ENCODE assay signal across 25 cellular contexts in the genomic region with DNA sequence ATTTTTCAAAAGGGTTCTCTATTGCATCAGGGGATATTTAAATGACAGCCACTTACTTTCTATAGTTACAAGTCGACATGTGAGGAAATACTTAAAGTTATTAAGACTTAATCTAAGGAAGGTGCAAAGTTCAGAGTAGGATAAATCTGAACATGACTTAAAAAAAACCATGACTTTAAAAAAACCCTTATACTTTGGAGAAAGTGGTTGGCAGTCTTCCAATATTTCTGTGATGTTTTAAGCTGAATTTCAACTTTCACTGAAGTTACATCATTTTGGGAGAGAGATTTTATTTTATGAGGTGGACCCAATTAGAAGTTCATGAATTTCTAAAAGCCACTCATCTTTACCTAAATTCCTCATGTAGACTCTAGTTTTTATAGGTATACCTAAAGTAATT. TPM values are rescaled to one million over a fixed set of nuclear protein-coding genes. Genes with fewer than 3 reads are reported as not detected.
"Had no signal": no experiment of that assay in that cellular context is flagged by ENCODE, and none has a peak within 500 bp of the region (broad histone marks: within the 10 kb centered on the region; RNA-seq: fewer than 3 reads in every experiment).

No MANE protein-coding gene starts in this region.

- DNase-seq: activated CD4-positive, CD25-positive, alpha-beta regulatory T cell treated with anti-CD3 and anti-CD28 coated beads, Interleukin-2, amount 50 U/mL, for 72 hours; activated effector memory CD4-positive, alpha-beta T cell treated with anti-CD3 and anti-CD28 coated beads, Interleukin-2, amount 50 U/mL, for 16 hours; activated naive CD4-positive, alpha-beta T cell treated with anti-CD3 and anti-CD28 coated beads, Interleukin-2, amount 10 ng/mL, durations not matched to agents 7 days and 5 days; activated T-cell treated with anti-CD3 and anti-CD28 coated beads, Interleukin-2, amount 50 U/mL, for 72 hours; body of pancreas; dorsolateral prefrontal cortex; effector memory CD8-positive, alpha-beta T cell; foreskin melanocyte; immature natural killer cell; kidney glomerular epithelial cell; left ventricle myocardium inferior; naive thymus-derived CD4-positive, alpha-beta T cell; retina; SK-N-SH; spleen; stimulated activated CD4-positive, alpha-beta T cell treated with anti-CD3 and anti-CD28 coated beads, Interleukin-4, amount 100 ng/mL, for 1 hour; stimulated activated naive CD4-positive, alpha-beta T cell; upper lobe of left lung; WERI-Rb-1 had no signal

- H3K4me3 Mint-ChIP-seq: activated naive CD4-positive, alpha-beta T cell treated with anti-CD3 and anti-CD28 coated beads, Interleukin-2, amount 10 ng/mL, durations not matched to agents 7 days and 5 days; activated T-cell treated with anti-CD3 and anti-CD28 coated beads, Interleukin-2, amount 50 U/mL, for 72 hours; effector memory CD8-positive, alpha-beta T cell; immature natural killer cell; naive thymus-derived CD4-positive, alpha-beta T cell; T-helper 2 cell treated with Interferon-gamma antibody and Interleukin-4, amounts not matched to agents 5 μg/mL and 100 μg/mL, for 36 hours had no signal

- H3K9me3 Mint-ChIP-seq: activated naive CD4-positive, alpha-beta T cell treated with anti-CD3 and anti-CD28 coated beads, Interleukin-2, amount 10 ng/mL, durations not matched to agents 7 days and 5 days; activated T-cell treated with anti-CD3 and anti-CD28 coated beads, Interleukin-2, amount 50 U/mL, for 72 hours; effector memory CD8-positive, alpha-beta T cell; immature natural killer cell; T-helper 2 cell treated with Interferon-gamma antibody and Interleukin-4, amounts not matched to agents 5 μg/mL and 100 μg/mL, for 36 hours had no signal

- ATAC-seq: activated T-cell treated with anti-CD3 and anti-CD28 coated beads, Interleukin-2, amount 50 U/mL, for 72 hours; body of pancreas; effector memory CD8-positive, alpha-beta T cell; naive thymus-derived CD4-positive, alpha-beta T cell had no signal

- H3K27me3 Mint-ChIP-seq: activated naive CD4-positive, alpha-beta T cell treated with anti-CD3 and anti-CD28 coated beads, Interleukin-2, amount 10 ng/mL, durations not matched to agents 7 days and 5 days; effector memory CD8-positive, alpha-beta T cell; naive thymus-derived CD4-positive, alpha-beta T cell; progenitor cell of endocrine pancreas had no signal

- H3K27ac Mint-ChIP-seq: activated naive CD4-positive, alpha-beta T cell treated with anti-CD3 and anti-CD28 coated beads, Interleukin-2, amount 10 ng/mL, durations not matched to agents 7 days and 5 days; effector memory CD8-positive, alpha-beta T cell; immature natural killer cell; progenitor cell of endocrine pancreas; T-helper 2 cell treated with Interferon-gamma antibody and Interleukin-4, amounts not matched to agents 5 μg/mL and 100 μg/mL, for 36 hours had no signal

RNA-seq across cellular contexts. Expression of a gene that starts 56.4 kb away (rescaled TPM):
- total RNA-seq: activated CD8-positive, alpha-beta memory T cell treated with anti-CD3 and anti-CD28 coated beads for 36 hours; activated T-cell treated with anti-CD3 and anti-CD28 coated beads, Interleukin-2, amount 50 U/mL, for 72 hours; endothelial cell of umbilical vein; osteoblast; spleen; subcutaneous adipose tissue had no signal
